ENCODE assay signal across 8 cellular contexts in the genomic region with DNA sequence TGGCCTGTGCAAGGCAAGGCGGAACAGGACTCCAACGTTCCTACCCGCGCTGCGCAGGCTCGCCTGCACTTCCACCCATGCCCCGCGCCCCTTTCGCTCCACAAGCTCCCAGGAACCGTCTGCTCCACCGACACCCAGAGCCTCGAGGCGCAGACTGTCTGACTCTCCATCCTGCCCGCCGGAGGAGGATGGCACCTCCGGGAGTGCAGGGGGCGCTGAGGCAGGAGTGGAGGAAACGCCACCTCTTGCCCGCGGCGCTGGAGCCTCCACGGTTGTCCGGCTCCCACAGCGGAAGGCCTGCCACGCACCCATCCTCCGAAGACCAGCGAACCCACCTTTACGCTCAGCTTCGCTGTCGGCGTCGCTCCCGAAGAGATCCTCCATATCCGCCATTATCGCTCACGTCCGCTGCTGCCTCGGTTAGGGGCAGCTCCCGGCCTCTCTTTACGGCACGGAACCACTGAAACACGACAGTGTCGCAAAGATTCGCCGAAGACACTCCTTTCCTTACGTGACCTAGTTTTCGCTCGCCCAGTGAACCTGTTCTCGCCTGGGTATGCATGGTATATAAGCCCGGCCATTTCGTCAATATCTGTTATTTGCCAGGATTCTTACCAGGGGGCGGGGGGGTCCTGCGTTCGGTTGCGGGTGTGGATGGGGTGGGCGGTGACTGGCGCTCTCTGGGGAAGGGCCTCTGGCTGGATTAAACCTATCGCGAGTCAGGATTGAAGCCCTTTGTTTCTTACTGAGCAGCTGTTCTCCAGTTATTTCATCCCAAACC. TPM values are rescaled to one million over a fixed set of nuclear protein-coding genes. Genes with fewer than 3 reads are reported as not detected.
DNase-seq lines count a peak whose midpoint lies in the region; ATAC-seq and TF ChIP-seq lines count a peak whose summit lies in the region.

A gene (minus strand): TSS at position 426 of the 781 bp plus-strand sequence. CDS start 33 bp downstream, at position 393.

- intact Hi-C loops in activated B cell treated with CpG ODN at 0.5 μM for 24 hours (cut with micrococcal nuclease): loop anchor here (1.0 to 5.0 kb wide), 4 partner anchors 35 to 208 kb away; a partner anchor contains a TSS

- peak; percentile 55 for TF ChIP-seq CTCF in AG09319 (IDR thresholded peaks at IDR 0.05; ENCODE audit: low read depth, low read length)
- no peak for TF ChIP-seq CTCF in activated B cell treated with CpG ODN at 0.5 μM for 24 hours (IDR thresholded peaks at IDR 0.05)

- H3K27ac ChIP-seq in caudate nucleus (ENCODE audit: low read depth, low read length): peak within 1 kb of the TSS; percentile 90

- in situ Hi-C loops in GM18951 (cut with MboI; ENCODE audit: low sequenced_read_pairs, unreplicated experiment): no loop called here

- peak within 1 kb of the TSS; percentile 99 for H3K27ac Mint-ChIP-seq in activated B cell treated with CpG ODN at 0.5 μM for 24 hours

- CTCF ChIA-PET in activated B cell treated with CpG ODN at 0.5 μM for 24 hours (lab: Charles Lee): interaction anchor here (0.6 to 2.4 kb wide), 4 partner anchors 39 to 237 kb away, joined by 3 to 11 read pairs (median 3); no protein-coding TSS in a partner anchor

- POLR2A ChIA-PET in activated B cell treated with CpG ODN at 0.5 μM for 24 hours (lab: Charles Lee): interaction anchor here (0.6 to 2.9 kb wide), 16 partner anchors 15 to 777 kb away, joined by 3 to 24 read pairs (median 4); no protein-coding TSS in a partner anchor

- peaks cover 20% of the 10 kb centered on the region for H3K36me3 Mint-ChIP-seq in activated B cell treated with CpG ODN at 0.5 μM for 24 hours (ENCODE audit: low read depth)

- peaks cover 21% of the 10 kb centered on the region for H3K4me1 Mint-ChIP-seq in activated B cell treated with CpG ODN at 0.5 μM for 24 hours

- peak within 1 kb of the TSS; percentile 100 for H3K4me3 Mint-ChIP-seq in activated B cell treated with CpG ODN at 0.5 μM for 24 hours

- peaks cover 5% of the 10 kb centered on the region for H3K9me3 Mint-ChIP-seq in activated B cell treated with CpG ODN at 0.5 μM for 24 hours

- TF ChIP-seq POLR2A in GM18951 (IDR thresholded peaks at IDR 0.05; ENCODE audit: extremely low read depth, insufficient read depth, insufficient read length): peak; percentile 92

- H3K27me3 Mint-ChIP-seq in activated B cell treated with CpG ODN at 0.5 μM for 24 hours: no peaks in the 10 kb centered on the region

- peak; percentile 96 for DNase-seq in AG09319 (ENCODE audit: extremely low read depth, low read depth)
- peak; percentile 99 for DNase-seq in NCI-H226
- peak; percentile 69 for DNase-seq in activated B cell treated with CpG ODN at 0.5 μM for 24 hours
- DNase-seq in caudate nucleus (lab: John Stamatoyannopoulos, UW): peak; percentile 22 to 95 (median 87)
- DNase-seq in islet precursor cell: peak; percentile 96
- peak; percentile 81 to 91 (median 83) for DNase-seq in stimulated activated CD4-positive, alpha-beta T cell treated with anti-CD3 and anti-CD28 coated beads, Interleukin-12 subunit alpha, Interleukin-12 subunit beta, amount 100 ng/mL, for 48 hours (ENCODE audit: low read depth in 2 of 3, low spot score in 1 of 3)

- peak; percentile 86 for ATAC-seq in HG03196 (IDR thresholded peaks at IDR 0.05; ENCODE audit: unreplicated experiment)
- ATAC-seq in activated B cell treated with CpG ODN at 0.5 μM for 24 hours (ENCODE audit: low read depth): peak; percentile 96

RNA-seq across cellular contexts. Expression of the gene that starts here (rescaled TPM):
- total RNA-seq in activated B cell treated with CpG ODN at 0.5 μM for 24 hours: 18.3 and 19.1 TPM in 2 replicates

Comparison
In these comparisons a context has a peak if more than half of its experiments do, and no peak if none do; other contexts are left out.
1. Peak in every context shown above with its lines: DNase-seq, ATAC-seq and H3K27ac ChIP-seq.